In genomic region chr3:152127058-152127457, GRCh38 we compare ENCODE assay signal across 8 cellular contexts.
DNase-seq lines count a peak whose midpoint lies in the region; ATAC-seq lines count a peak whose summit lies in the region.

No MANE protein-coding gene starts in this region.

- peak overlapping the region; percentile 5 for H3K27ac Mint-ChIP-seq in activated T-helper 17 cell treated with anti-CD3 and anti-CD28 coated beads, Interleukin-2, amount 50 U/mL, for 72 hours

- no peak for DNase-seq in inferior parietal cortex (ENCODE audit: extremely low spot score)
- no peak for DNase-seq in NCI-H510A treated with DMSO at 0.1 percent for 48 hours (lab: John Stamatoyannopoulos, UW)
- no peak for DNase-seq in AG20443 (ENCODE audit: low spot score)
- DNase-seq in NCI-H146 treated with DMSO at 0.1 percent for 48 hours (lab: John Stamatoyannopoulos, UW; ENCODE audit: unreplicated experiment): no peak

- peaks cover 6% of the 10 kb centered on the region for H3K4me1 Mint-ChIP-seq in activated T-helper 17 cell treated with anti-CD3 and anti-CD28 coated beads, Interleukin-2, amount 50 U/mL, for 72 hours

- no peaks in the 10 kb centered on the region for H3K9me3 Mint-ChIP-seq in activated T-helper 17 cell treated with anti-CD3 and anti-CD28 coated beads, Interleukin-2, amount 50 U/mL, for 72 hours

- ATAC-seq in GM18511 (IDR thresholded peaks at IDR 0.05; ENCODE audit: unreplicated experiment) (peak; percentile 100), GM19455 (IDR thresholded peaks at IDR 0.05; ENCODE audit: unreplicated experiment) (peak; percentile 99), HG03064 (IDR thresholded peaks at IDR 0.05; ENCODE audit: low read depth, unreplicated experiment) (peak; percentile 99)
- peak; percentile 96 for ATAC-seq in activated T-helper 17 cell treated with anti-CD3 and anti-CD28 coated beads, Interleukin-2, amount 50 U/mL, for 72 hours (replicated peaks)

- no peaks in the 10 kb centered on the region for H3K36me3 Mint-ChIP-seq in activated T-helper 17 cell treated with anti-CD3 and anti-CD28 coated beads, Interleukin-2, amount 50 U/mL, for 72 hours (ENCODE audit: low read depth)

- peak overlapping the region; percentile 1 for H3K4me3 Mint-ChIP-seq in activated T-helper 17 cell treated with anti-CD3 and anti-CD28 coated beads, Interleukin-2, amount 50 U/mL, for 72 hours

- H3K27me3 Mint-ChIP-seq in activated T-helper 17 cell treated with anti-CD3 and anti-CD28 coated beads, Interleukin-2, amount 50 U/mL, for 72 hours: no peaks in the 10 kb centered on the region
